In the genomic region with DNA sequence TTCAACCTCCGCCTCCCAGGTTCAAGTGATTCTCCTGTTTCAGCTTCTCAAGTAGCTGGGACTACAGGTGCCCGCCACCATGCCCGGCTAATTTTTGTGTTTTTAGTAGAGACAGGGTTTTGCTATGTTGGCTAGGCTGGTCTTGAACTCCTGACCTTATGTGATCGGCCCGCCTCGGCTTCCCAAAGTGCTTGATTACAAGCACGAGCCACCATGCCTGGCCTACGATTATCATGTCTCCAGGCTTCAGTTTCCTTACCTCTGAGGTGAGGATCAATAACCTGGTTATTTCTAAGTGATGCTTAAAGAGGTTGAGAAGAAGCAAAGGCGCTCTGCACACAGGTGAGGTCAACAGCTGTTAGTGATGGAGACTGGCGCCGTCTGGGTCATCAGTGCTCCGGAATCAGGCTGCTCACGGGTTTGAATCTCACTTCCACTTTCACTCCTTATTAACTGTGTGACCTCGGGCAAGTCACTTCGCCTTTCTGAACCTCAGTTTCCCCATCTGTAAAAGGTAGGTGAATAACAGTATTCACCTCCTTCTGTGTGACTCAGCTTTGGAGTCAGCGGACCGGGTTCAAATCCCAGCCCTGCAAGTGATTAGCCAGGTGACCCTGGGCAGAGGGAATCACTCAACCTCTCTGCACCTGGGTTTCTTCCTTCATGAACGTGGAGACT, we compare ENCODE assay signal across 8 cellular contexts. TPM values are rescaled to one million over a fixed set of nuclear protein-coding genes. Genes with fewer than 3 reads are reported as not detected.
DNase-seq lines count a peak whose midpoint lies in the region; ATAC-seq and TF ChIP-seq lines count a peak whose summit lies in the region.

No MANE protein-coding gene starts in this region.

- peaks cover 28 to 32% of the 10 kb centered on the region in 2 donors for H3K4me1 Mint-ChIP-seq in effector memory CD8-positive, alpha-beta T cell (ENCODE audit: low read depth in 2 of 2)

- no TSS peak for BruUV-seq in A673 (replicated peaks; lab: Mats Ljungman, UMichigan)

- H3K36me3 Mint-ChIP-seq in effector memory CD8-positive, alpha-beta T cell (ENCODE audit: insufficient read depth), result peaks cover 17% of the 10 kb centered on the region

- H3K18ac ChIP-seq in neuronal stem cell (ENCODE audit: low read length), result peak overlapping the region; percentile 95

- H4K8ac ChIP-seq in neuronal stem cell (ENCODE audit: low read depth, low read length), result no peak overlapping the region

- H3K27me3 Mint-ChIP-seq in effector memory CD8-positive, alpha-beta T cell, result no peaks in the 10 kb centered on the region

- H3K9me3 ChIP-seq in A673 (ENCODE audit: low read depth, low read length, poor library complexity, severe bottlenecking) (no peaks in the 10 kb centered on the region), MG63 (no peaks in the 10 kb centered on the region), neuronal stem cell (replicated peaks in 1 of 2; ENCODE audit: control insufficient read depth in 2 of 2, insufficient read depth in 1 of 2, low read depth in 1 of 2, low read length in 2 of 2) (no peaks in the 10 kb centered on the region)

- H3K36me3 ChIP-seq in A673 (ENCODE audit: insufficient read depth, low read length, poor library complexity, severe bottlenecking) (no peaks in the 10 kb centered on the region), MG63 (peaks cover 28% of the 10 kb centered on the region), neuronal stem cell (replicated peaks in 1 of 2; ENCODE audit: control insufficient read depth in 2 of 2, insufficient read depth in 2 of 2, low read length in 2 of 2) (no peaks in the 10 kb centered on the region)

- H3K27ac ChIP-seq in A673 (ENCODE audit: low read depth, low read length, poor library complexity, severe bottlenecking) (peak overlapping the region; percentile 45), neuronal stem cell (replicated peaks; ENCODE audit: low read length) (no peak overlapping the region)

- WGBS in neuronal stem cell (ENCODE audit: extremely low coverage in 2 of 2, insufficient read length in 2 of 2, insufficient replicate concordance in 1 of 2), 2 donors, result no CpG with 5 or more reads among the region's 18 CpGs

- H4K91ac ChIP-seq in neuronal stem cell (ENCODE audit: low read depth, low read length, poor library complexity), result no peak overlapping the region

- CTCF ChIA-PET in A673 (lab: Charles Lee), result no interaction called here

- H2BK15ac ChIP-seq in neuronal stem cell (ENCODE audit: low read length), result no peak overlapping the region

- intact Hi-C loops in A673 (cut with micrococcal nuclease; ENCODE audit: unreplicated experiment), result no loop called here

- no peak overlapping the region for H3K4ac ChIP-seq in neuronal stem cell (ENCODE audit: low read length)

- H3K27me3 ChIP-seq in A673 (replicated peaks; ENCODE audit: insufficient read depth, low read depth, low read length, poor library complexity), result no peaks in the 10 kb centered on the region
- H3K27me3 ChIP-seq in MG63, result no peaks in the 10 kb centered on the region
- H3K27me3 ChIP-seq in neuronal stem cell (ENCODE audit: control insufficient read depth in 3 of 3, insufficient read depth in 3 of 3, low read depth in 1 of 3, low read length in 3 of 3), result peaks cover 0 to 39% (median 0%) of the 10 kb centered on the region in 3 experiments

- DNase-seq in A673 (ENCODE audit: low spot score) (no peak), GM19238 (ENCODE audit: insufficient read length, low spot score) (peak; percentile 46), MG63 (no peak), neuronal stem cell (ENCODE audit: low spot score) (no peak), anterior cingulate cortex (lab: John Stamatoyannopoulos, UW) (no peak)
- no peak for DNase-seq in effector memory CD8-positive, alpha-beta T cell

- H3K4me1 ChIP-seq in A673 (ENCODE audit: insufficient read depth, low read length, poor library complexity, severe bottlenecking) (peaks cover 15% of the 10 kb centered on the region), neuronal stem cell (ENCODE audit: control insufficient read depth in 2 of 2, insufficient read depth in 1 of 2, low read depth in 1 of 2, low read length in 2 of 2) (peaks cover 4 to 7% of the 10 kb centered on the region in 2 donors)

- peaks cover 6% of the 10 kb centered on the region for H3K79me1 ChIP-seq in neuronal stem cell (ENCODE audit: low read depth, low read length)

- no peak overlapping the region for H2AK5ac ChIP-seq in neuronal stem cell (ENCODE audit: low read depth, low read length)

- H3K4me2 ChIP-seq in neuronal stem cell (ENCODE audit: insufficient read depth, low read length, poor library complexity, severe bottlenecking), result peak overlapping the region; percentile 78

- no peak overlapping the region for H2BK12ac ChIP-seq in neuronal stem cell (ENCODE audit: low read length)

- H3K9ac ChIP-seq in neuronal stem cell (ENCODE audit: low read depth, low read length, poor library complexity), result peak overlapping the region; percentile 85

- H3K9me3 Mint-ChIP-seq in effector memory CD8-positive, alpha-beta T cell, result no peaks in the 10 kb centered on the region

- POLR2A ChIA-PET in A673 (lab: Charles Lee; ENCODE audit: low non-redundant PET), result no interaction called here

- ATAC-seq in effector memory CD8-positive, alpha-beta T cell (replicated peaks), result no peak
- ATAC-seq in GM19328 (IDR thresholded peaks at IDR 0.05; ENCODE audit: unreplicated experiment) (no peak), HG02840 (IDR thresholded peaks at IDR 0.05; ENCODE audit: low FRiP score, unreplicated experiment) (no peak)

- H2BK120ac ChIP-seq in neuronal stem cell (ENCODE audit: low read depth, low read length), result no peak overlapping the region

- H2AFZ ChIP-seq in neuronal stem cell (ENCODE audit: low read length), result peak overlapping the region; percentile 97

- H3K23ac ChIP-seq in neuronal stem cell (ENCODE audit: low read depth, low read length, poor library complexity), result no peak overlapping the region

- no peak overlapping the region for H3K14ac ChIP-seq in neuronal stem cell (ENCODE audit: low read length)

- no peak overlapping the region for H2BK5ac ChIP-seq in neuronal stem cell (ENCODE audit: low read length)

- peak overlapping the region; percentile 92 for H3K4me3 ChIP-seq in A673 (ENCODE audit: low read depth, low read length, poor library complexity, severe bottlenecking)
- peak overlapping the region; percentile 52 for H3K4me3 ChIP-seq in MG63
- H3K4me3 ChIP-seq in neuronal stem cell (ENCODE audit: low read length in 2 of 2), result peak overlapping the region; percentile 49 to 80

- peak overlapping the region; percentile 96 to 98 for H3K27ac Mint-ChIP-seq in effector memory CD8-positive, alpha-beta T cell

- TF ChIP-seq CTCF in A673 (conservative IDR thresholded peaks at IDR 0.05; ENCODE audit: low read depth, low read length), result no peak

- H3K4me3 Mint-ChIP-seq in effector memory CD8-positive, alpha-beta T cell, result peak overlapping the region; percentile 93 to 94

RNA-seq across cellular contexts. Expression of a gene that starts 0.7 kb away (rescaled TPM):
- total RNA-seq in A673 (2021), result 25.0 and 32.1 TPM in 2 replicates
- total RNA-seq in MG63 (2014; rRNA removed; shearing (Covaris generic); ENCODE audit: low replicate concordance), result 35.8 and 48.0 TPM in 2 replicates
- polyA plus RNA-seq in neuronal stem cell (2013, experiment 1 of 2), result 19.1 TPM
- polyA plus RNA-seq in neuronal stem cell (2013, experiment 2 of 2), result 19.6 TPM
